ENCODE assay signal across 18 cellular contexts in genomic region chr17:36851230-36851629, GRCh38.
DNase-seq lines count a peak whose midpoint lies in the region; ATAC-seq, FAIRE-seq and TF ChIP-seq lines count a peak whose summit lies in the region.
"Had no signal": no experiment of that assay in that cellular context is flagged by ENCODE, and none has a peak within 500 bp of the region (broad histone marks: within the 10 kb centered on the region; RNA-seq: fewer than 3 reads in every experiment).

No MANE protein-coding gene starts in this region.

- no peak overlapping the region for H2BK15ac ChIP-seq in mesenchymal stem cell (ENCODE audit: low read depth, poor library complexity, severe bottlenecking)

- H3K4me1 ChIP-seq in K562 (replicated peaks in 1 of 2; ENCODE audit: control insufficient read depth in 2 of 2, insufficient read depth in 2 of 2, low read length in 2 of 2) (peaks cover 0 to 6% of the 10 kb centered on the region in 2 experiments; a peak in 3 of 5 replicates), mesenchymal stem cell (ENCODE audit: control insufficient read depth, insufficient read depth, low read depth, low read length) (peaks cover 39% of the 10 kb centered on the region)

- BruUV-seq in K562 (replicated peaks; lab: Mats Ljungman, UMichigan), result no TSS peak

- FAIRE-seq in K562 (lab: Jason Lieb, UNC), result no peak

- H3K18ac ChIP-seq in mesenchymal stem cell (ENCODE audit: low read depth in 1 of 2, low read length in 2 of 2), result peak overlapping the region; percentile 45 to 75

- H3K9me3 Mint-ChIP-seq in mesothelial cell of epicardium, result no peaks in the 10 kb centered on the region
- H3K9me3 Mint-ChIP-seq: naive B cell had no signal

- ATAC-seq in K562 (no peak), GM19035 (IDR thresholded peaks at IDR 0.05; ENCODE audit: unreplicated experiment) (no peak)
- ATAC-seq: left lobe of liver, Right ventricle myocardium inferior had no signal

- H3K9me3 ChIP-seq in K562 (replicated peaks; ENCODE audit: control insufficient read depth, insufficient read depth, low read depth, low read length) (no peaks in the 10 kb centered on the region), mesenchymal stem cell (ENCODE audit: control insufficient read depth, low read length) (no peaks in the 10 kb centered on the region)

- H4K20me1 ChIP-seq in K562 (replicated peaks; ENCODE audit: control insufficient read depth, insufficient read depth, low read length), result no peaks in the 10 kb centered on the region; the same call in 1 of the 2 replicates

- H3K4ac ChIP-seq in mesenchymal stem cell (ENCODE audit: low read depth in 1 of 2, low read length in 2 of 2), result no peak overlapping the region

- peak overlapping the region; percentile 59 for H4K8ac ChIP-seq in mesenchymal stem cell (ENCODE audit: low read length)

- no peak for TF ChIP-seq CTCF in K562 (IDR thresholded peaks at IDR 0.05 in 2 of 3, conservative IDR thresholded peaks at IDR 0.05 in 1 of 3; ENCODE audit: insufficient read depth in 2 of 3, low read depth in 1 of 3, low read length in 3 of 3)
- no peak for TF ChIP-seq CTCF in mesothelial cell of epicardium (IDR thresholded peaks at IDR 0.05; ENCODE audit: unreplicated experiment)

- H3K27ac ChIP-seq in K562 (ENCODE audit: extremely low read depth, low read depth, low read length), result no peak overlapping the region
- no peak overlapping the region for H3K27ac ChIP-seq in mesenchymal stem cell (ENCODE audit: low read length, poor library complexity, severe bottlenecking)

- no peaks in the 10 kb centered on the region for H3K9me1 ChIP-seq in K562 (ENCODE audit: control insufficient read depth, insufficient read depth, low read length)

- no peak overlapping the region for H3K4me3 Mint-ChIP-seq in mesothelial cell of epicardium
- H3K4me3 Mint-ChIP-seq: CD4-positive, alpha-beta memory T cell; naive B cell had no signal

- H2AK5ac ChIP-seq in mesenchymal stem cell (ENCODE audit: low read length, severe bottlenecking), result peak overlapping the region; percentile 37

- POLR2A ChIA-PET in K562 (lab: Yijun Ruan, JAX), result interaction anchor here (0.6 kb wide), 1 partner anchor 197 kb away, joined by 5 read pairs; no protein-coding TSS in a partner anchor

- H3K36me3 ChIP-seq in K562 (ENCODE audit: control insufficient read depth, insufficient read depth, low read length) (no peaks in the 10 kb centered on the region), mesenchymal stem cell (ENCODE audit: control insufficient read depth in 1 of 2, insufficient read depth in 2 of 2, low read depth in 1 of 2, low read length in 2 of 2) (no peaks in the 10 kb centered on the region)

- no peak overlapping the region for H2AFZ ChIP-seq in K562 (ENCODE audit: low read depth, low read length)
- no peak overlapping the region for H2AFZ ChIP-seq in mesenchymal stem cell (ENCODE audit: low read depth, low read length)

- TF ChIP-seq EP300 in K562 (IDR thresholded peaks at IDR 0.05; ENCODE audit: low read length), result no peak

- H3K14ac ChIP-seq in mesenchymal stem cell (ENCODE audit: low read length in 2 of 2), result no peak overlapping the region

- no peaks in the 10 kb centered on the region for H3K79me1 ChIP-seq in mesenchymal stem cell (replicated peaks; ENCODE audit: low read length, poor library complexity, severe bottlenecking)

- H3K9ac ChIP-seq in K562 (ENCODE audit: insufficient read depth in 1 of 2, low read depth in 2 of 2, low read length in 2 of 2), result no peak overlapping the region
- no peak overlapping the region for H3K9ac ChIP-seq in mesenchymal stem cell (ENCODE audit: low read length)

- intact Hi-C loops in K562 (cut with micrococcal nuclease), result no loop called here

- peak overlapping the region; percentile 7 to 57 for H2BK12ac ChIP-seq in mesenchymal stem cell (ENCODE audit: low read length in 2 of 2)

- in situ Hi-C loops in K562 (cut with MboI), result no loop called here

- H4K91ac ChIP-seq in mesenchymal stem cell (ENCODE audit: low read length), result peak overlapping the region; percentile 57

- H3K4me1 Mint-ChIP-seq in mesothelial cell of epicardium, result peaks cover 13% of the 10 kb centered on the region

- WGBS in K562 (ENCODE audit: insufficient coverage, low coverage, missing lambda C conversion rate), result 34% methylated on average over 7 of the region's 7 CpGs
- 45% methylated on average over 2 of the region's 7 CpGs for WGBS in mesenchymal stem cell

- CTCF ChIA-PET in K562 (lab: Yijun Ruan, JAX; ENCODE audit: low intra/inter-chr PET ratio), result no interaction called here

- no peak overlapping the region for H2BK120ac ChIP-seq in mesenchymal stem cell (ENCODE audit: low read depth, low read length)

- H3K36me3 Mint-ChIP-seq in mesothelial cell of epicardium, result no peaks in the 10 kb centered on the region
- H3K36me3 Mint-ChIP-seq: CD4-positive, alpha-beta memory T cell; naive B cell had no signal

- DNase-seq in ELR (ENCODE audit: low read depth) (peak; percentile 93), LHCN-M2 (ENCODE audit: low read depth) (peak; percentile 7), K562 (ENCODE audit: extremely low read depth in 1 of 4, low spot score in 3 of 4) (no peak), mesenchymal stem cell (peak; percentile 40), mesothelial cell of epicardium (ENCODE audit: low spot score in 2 of 2, unreplicated experiment in 2 of 2) (no peak)
- DNase-seq in activated effector memory CD4-positive, alpha-beta T cell treated with Interleukin-2 at 50 U/mL for 16 hours, result no peak
- DNase-seq: activated T-cell treated with anti-CD3 and anti-CD28 coated beads for 4 hours; CD4-positive, alpha-beta memory T cell; cerebellar nuclear complex; GDM1; hippocampal formation; naive B cell; NCI-H1930; NCI-H526 treated with DMSO at 0.1 percent for 48 hours had no signal

- no peak for TF ChIP-seq RAD21 in K562 (CRISPR knock-in tag; conservative IDR thresholded peaks at IDR 0.05 in 1 of 2, IDR thresholded peaks at IDR 0.05 in 1 of 2)

- no peak for TF ChIP-seq POLR2A in K562 (conservative IDR thresholded peaks at IDR 0.05)

- H3K27ac Mint-ChIP-seq in mesothelial cell of epicardium, result no peak overlapping the region
- H3K27ac Mint-ChIP-seq: naive B cell, progenitor cell of endocrine pancreas had no signal

- H3K4me2 ChIP-seq in K562 (ENCODE audit: insufficient read depth, low read length), result no peak overlapping the region
- H3K4me2 ChIP-seq in mesenchymal stem cell (ENCODE audit: low read length, poor library complexity, severe bottlenecking), result no peak overlapping the region

- no peaks in the 10 kb centered on the region for H3K27me3 Mint-ChIP-seq in mesothelial cell of epicardium (ENCODE audit: low read depth)

- H3K23ac ChIP-seq in mesenchymal stem cell (ENCODE audit: low read length in 2 of 2), result no peak overlapping the region

- H3K79me2 ChIP-seq in K562 (ENCODE audit: control insufficient read depth, insufficient read depth, low read length), result no peaks in the 10 kb centered on the region

- H2BK5ac ChIP-seq in mesenchymal stem cell (ENCODE audit: low read depth, low read length, poor library complexity, severe bottlenecking), result no peak overlapping the region

- H3K4me3 ChIP-seq in K562, result no peak overlapping the region
- no peak overlapping the region for H3K4me3 ChIP-seq in mesenchymal stem cell (ENCODE audit: insufficient read depth in 1 of 2, low read depth in 1 of 2, low read length in 2 of 2)

- H3K27me3 ChIP-seq in K562 (ENCODE audit: control insufficient read depth in 2 of 2, insufficient read depth in 2 of 2, low read length in 2 of 2), result peaks cover 6 to 20% of the 10 kb centered on the region in 2 experiments; a peak in 4 of 5 replicates
- peaks cover 0 to 32% of the 10 kb centered on the region in 2 experiments for H3K27me3 ChIP-seq in mesenchymal stem cell (ENCODE audit: control insufficient read depth in 1 of 2, insufficient read depth in 1 of 2, low read length in 2 of 2)

TF ChIP-seq in K562, 482 proteins besides CTCF, POLR2A, EP300 and RAD21 (continues in another document):
- TF ChIP-seq USF1 (CRISPR knock-in tag; IDR thresholded peaks at IDR 0.05) (0 out of 2 replicates have a peak, but pooled peaks have one; percentile 17), CREB3L1 (IDR thresholded peaks at IDR 0.05; ENCODE audit: borderline replicate concordance, low read depth) (no peak), USF2 (CRISPR knock-in tag; IDR thresholded peaks at IDR 0.05) (peak; percentile 42), PHTF2 (CRISPR knock-in tag; IDR thresholded peaks at IDR 0.05) (no peak), TFAP4 (CRISPR knock-in tag; IDR thresholded peaks at IDR 0.05; ENCODE audit: borderline replicate concordance) (no peak), TOE1 (IDR thresholded peaks at IDR 0.05; ENCODE audit: borderline replicate concordance) (peak; percentile 84), TOE1 (CRISPR knock-in tag; IDR thresholded peaks at IDR 0.05; ENCODE audit: borderline replicate concordance, low read depth) (no peak)

Comparison
In these comparisons a context has a peak if more than half of its experiments do, and no peak if none do; other contexts are left out.
1. DNase-seq: peak in ELR (single experiment), LHCN-M2 (single experiment) and mesenchymal stem cell (single experiment); none in K562 (0 of 4), activated effector memory CD4-positive, alpha-beta T cell treated with Interleukin-2 at 50 U/mL for 16 hours (single experiment) and mesothelial cell of epicardium (0 of 2).